Comparison of ENCODE assay signal across 1 cellular context in the genomic region with DNA sequence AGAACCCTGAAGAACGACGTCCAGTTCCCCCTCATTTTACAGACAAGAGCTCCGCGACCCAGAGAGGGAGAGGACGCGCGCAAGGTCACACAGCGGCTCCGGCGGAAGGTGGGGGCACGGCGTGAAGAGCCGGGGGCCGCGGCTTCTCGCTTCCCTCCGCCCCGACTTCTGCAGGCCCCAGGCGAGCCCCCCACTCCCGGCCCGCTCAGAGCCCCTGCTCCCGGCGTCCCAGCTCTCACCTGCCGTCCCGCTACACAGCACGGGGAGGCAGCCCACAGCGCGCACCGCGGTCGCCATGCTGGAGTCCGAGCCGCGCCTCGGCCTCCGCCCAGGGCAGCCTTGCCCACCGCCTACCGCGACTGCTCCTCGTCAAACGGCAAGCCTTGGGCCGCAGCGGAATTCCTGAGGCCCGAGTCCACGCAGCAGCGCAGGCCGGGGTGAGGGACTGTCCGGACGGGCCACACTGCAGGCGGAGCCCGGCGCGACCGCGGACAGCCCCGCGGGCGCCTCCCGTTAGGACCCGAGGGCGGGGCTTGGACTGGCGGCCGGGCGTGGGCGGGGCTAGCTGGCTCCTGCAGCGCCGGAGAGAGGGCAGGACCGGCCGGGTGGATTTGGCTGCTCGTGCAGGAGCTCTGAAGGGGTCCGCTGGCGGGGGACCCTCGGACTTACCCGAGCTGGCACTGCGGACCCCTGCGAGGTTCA.
TF ChIP-seq lines count a peak whose summit lies in the region.

A gene (minus strand): TSS at position 314 of the 702 bp plus-strand sequence. CDS start 17 bp downstream, at position 297.

TF ChIP-seq in HepG2, 621 proteins besides CTCF, POLR2A, EP300 and RAD21 (continued from another document and continues in another):
- TF ChIP-seq, protein P1, sequence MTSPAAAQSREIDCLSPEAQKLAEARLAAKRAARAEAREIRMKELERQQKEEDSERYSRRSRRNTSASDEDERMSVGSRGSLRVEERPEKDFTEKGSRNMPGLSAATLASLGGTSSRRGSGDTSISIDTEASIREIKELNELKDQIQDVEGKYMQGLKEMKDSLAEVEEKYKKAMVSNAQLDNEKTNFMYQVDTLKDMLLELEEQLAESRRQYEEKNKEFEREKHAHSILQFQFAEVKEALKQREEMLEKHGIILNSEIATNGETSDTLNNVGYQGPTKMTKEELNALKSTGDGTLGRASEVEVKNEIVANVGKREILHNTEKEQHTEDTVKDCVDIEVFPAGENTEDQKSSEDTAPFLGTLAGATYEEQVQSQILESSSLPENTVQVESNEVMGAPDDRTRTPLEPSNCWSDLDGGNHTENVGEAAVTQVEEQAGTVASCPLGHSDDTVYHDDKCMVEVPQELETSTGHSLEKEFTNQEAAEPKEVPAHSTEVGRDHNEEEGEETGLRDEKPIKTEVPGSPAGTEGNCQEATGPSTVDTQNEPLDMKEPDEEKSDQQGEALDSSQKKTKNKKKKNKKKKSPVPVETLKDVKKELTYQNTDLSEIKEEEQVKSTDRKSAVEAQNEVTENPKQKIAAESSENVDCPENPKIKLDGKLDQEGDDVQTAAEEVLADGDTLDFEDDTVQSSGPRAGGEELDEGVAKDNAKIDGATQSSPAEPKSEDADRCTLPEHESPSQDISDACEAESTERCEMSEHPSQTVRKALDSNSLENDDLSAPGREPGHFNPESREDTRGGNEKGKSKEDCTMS (CRISPR knock-in tag; conservative IDR thresholded peaks at IDR 0.05) = no peak
- TF ChIP-seq, protein P2, sequence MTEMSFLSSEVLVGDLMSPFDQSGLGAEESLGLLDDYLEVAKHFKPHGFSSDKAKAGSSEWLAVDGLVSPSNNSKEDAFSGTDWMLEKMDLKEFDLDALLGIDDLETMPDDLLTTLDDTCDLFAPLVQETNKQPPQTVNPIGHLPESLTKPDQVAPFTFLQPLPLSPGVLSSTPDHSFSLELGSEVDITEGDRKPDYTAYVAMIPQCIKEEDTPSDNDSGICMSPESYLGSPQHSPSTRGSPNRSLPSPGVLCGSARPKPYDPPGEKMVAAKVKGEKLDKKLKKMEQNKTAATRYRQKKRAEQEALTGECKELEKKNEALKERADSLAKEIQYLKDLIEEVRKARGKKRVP (CRISPR knock-in tag; IDR thresholded peaks at IDR 0.05) = peak in 1 of 2 experiments; percentile 44; a peak in 1 of 4 replicates
- TF ChIP-seq, protein P3, sequence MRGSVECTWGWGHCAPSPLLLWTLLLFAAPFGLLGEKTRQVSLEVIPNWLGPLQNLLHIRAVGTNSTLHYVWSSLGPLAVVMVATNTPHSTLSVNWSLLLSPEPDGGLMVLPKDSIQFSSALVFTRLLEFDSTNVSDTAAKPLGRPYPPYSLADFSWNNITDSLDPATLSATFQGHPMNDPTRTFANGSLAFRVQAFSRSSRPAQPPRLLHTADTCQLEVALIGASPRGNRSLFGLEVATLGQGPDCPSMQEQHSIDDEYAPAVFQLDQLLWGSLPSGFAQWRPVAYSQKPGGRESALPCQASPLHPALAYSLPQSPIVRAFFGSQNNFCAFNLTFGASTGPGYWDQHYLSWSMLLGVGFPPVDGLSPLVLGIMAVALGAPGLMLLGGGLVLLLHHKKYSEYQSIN (CRISPR knock-in tag; IDR thresholded peaks at IDR 0.05; ENCODE audit: borderline replicate concordance) = no peak
- TF ChIP-seq ZNF484 (CRISPR knock-in tag; IDR thresholded peaks at IDR 0.05; ENCODE audit: borderline replicate concordance, low read depth) = 0 out of 2 replicates have a peak, but pooled peaks have one; percentile 18
- peak; percentile 44; the same call in 1 of the 2 replicates for TF ChIP-seq RARA (CRISPR knock-in tag; IDR thresholded peaks at IDR 0.05)
- TF ChIP-seq ZBTB7B (CRISPR knock-in tag; IDR thresholded peaks at IDR 0.05) = peak; percentile 60; the same call in 1 of the 2 replicates
- TF ChIP-seq, protein P4, sequence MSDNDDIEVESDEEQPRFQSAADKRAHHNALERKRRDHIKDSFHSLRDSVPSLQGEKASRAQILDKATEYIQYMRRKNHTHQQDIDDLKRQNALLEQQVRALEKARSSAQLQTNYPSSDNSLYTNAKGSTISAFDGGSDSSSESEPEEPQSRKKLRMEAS (IDR thresholded peaks at IDR 0.05) = peak; percentile 94
- peak; percentile 12; the same call in 1 of the 2 replicates for TF ChIP-seq ZSCAN30 (CRISPR knock-in tag; IDR thresholded peaks at IDR 0.05)
- peak; percentile 98 for TF ChIP-seq KDM2A (CRISPR knock-in tag; IDR thresholded peaks at IDR 0.05; ENCODE audit: borderline replicate concordance, low read depth)
- TF ChIP-seq RBAK (CRISPR knock-in tag; IDR thresholded peaks at IDR 0.05) = no peak
- TF ChIP-seq, protein P5, sequence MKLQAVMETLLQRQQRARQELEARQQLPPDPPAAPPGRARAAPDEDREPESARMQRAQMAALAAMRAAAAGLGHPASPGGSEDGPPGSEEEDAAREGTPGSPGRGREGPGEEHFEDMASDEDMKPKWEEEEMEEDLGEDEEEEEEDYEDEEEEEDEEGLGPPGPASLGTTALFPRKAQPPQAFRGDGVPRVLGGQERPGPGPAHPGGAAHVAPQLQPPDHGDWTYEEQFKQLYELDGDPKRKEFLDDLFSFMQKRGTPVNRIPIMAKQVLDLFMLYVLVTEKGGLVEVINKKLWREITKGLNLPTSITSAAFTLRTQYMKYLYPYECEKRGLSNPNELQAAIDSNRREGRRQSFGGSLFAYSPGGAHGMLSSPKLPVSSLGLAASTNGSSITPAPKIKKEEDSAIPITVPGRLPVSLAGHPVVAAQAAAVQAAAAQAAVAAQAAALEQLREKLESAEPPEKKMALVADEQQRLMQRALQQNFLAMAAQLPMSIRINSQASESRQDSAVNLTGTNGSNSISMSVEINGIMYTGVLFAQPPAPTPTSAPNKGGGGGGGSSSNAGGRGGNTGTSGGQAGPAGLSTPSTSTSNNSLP (IDR thresholded peaks at IDR 0.05; ENCODE audit: low read depth, low read length) = no peak
- TF ChIP-seq FOXK1 (CRISPR knock-in tag; IDR thresholded peaks at IDR 0.05; ENCODE audit: borderline replicate concordance, low read depth) = no peak; the same call in 1 of the 2 replicates
- no peak for TF ChIP-seq ZNF121 (CRISPR knock-in tag; IDR thresholded peaks at IDR 0.05)
- TF ChIP-seq ZNF430 (CRISPR knock-in tag; IDR thresholded peaks at IDR 0.05) = 0 out of 2 replicates have a peak, but pooled peaks have one; percentile 41
- peak; percentile 95 for TF ChIP-seq MYC (CRISPR knock-in tag; IDR thresholded peaks at IDR 0.05; ENCODE audit: borderline replicate concordance)
- TF ChIP-seq ESRRA (CRISPR knock-in tag; IDR thresholded peaks at IDR 0.05; ENCODE audit: low read depth) = peak; percentile 89
- TF ChIP-seq ZNF460 (CRISPR knock-in tag; IDR thresholded peaks at IDR 0.05; ENCODE audit: borderline replicate concordance) = no peak; the same call in 1 of the 2 replicates
- TF ChIP-seq ATF7 (IDR thresholded peaks at IDR 0.05) = no peak
- peak; percentile 86 for TF ChIP-seq ATF7 (CRISPR knock-in tag; IDR thresholded peaks at IDR 0.05)
- no peak for TF ChIP-seq ZNF781 (CRISPR knock-in tag; IDR thresholded peaks at IDR 0.05; ENCODE audit: borderline replicate concordance, not compliant biosample characterization)
- TF ChIP-seq, protein P6, sequence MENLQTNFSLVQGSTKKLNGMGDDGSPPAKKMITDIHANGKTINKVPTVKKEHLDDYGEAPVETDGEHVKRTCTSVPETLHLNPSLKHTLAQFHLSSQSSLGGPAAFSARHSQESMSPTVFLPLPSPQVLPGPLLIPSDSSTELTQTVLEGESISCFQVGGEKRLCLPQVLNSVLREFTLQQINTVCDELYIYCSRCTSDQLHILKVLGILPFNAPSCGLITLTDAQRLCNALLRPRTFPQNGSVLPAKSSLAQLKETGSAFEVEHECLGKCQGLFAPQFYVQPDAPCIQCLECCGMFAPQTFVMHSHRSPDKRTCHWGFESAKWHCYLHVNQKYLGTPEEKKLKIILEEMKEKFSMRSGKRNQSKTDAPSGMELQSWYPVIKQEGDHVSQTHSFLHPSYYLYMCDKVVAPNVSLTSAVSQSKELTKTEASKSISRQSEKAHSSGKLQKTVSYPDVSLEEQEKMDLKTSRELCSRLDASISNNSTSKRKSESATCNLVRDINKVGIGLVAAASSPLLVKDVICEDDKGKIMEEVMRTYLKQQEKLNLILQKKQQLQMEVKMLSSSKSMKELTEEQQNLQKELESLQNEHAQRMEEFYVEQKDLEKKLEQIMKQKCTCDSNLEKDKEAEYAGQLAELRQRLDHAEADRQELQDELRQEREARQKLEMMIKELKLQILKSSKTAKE (CRISPR knock-in tag; IDR thresholded peaks at IDR 0.05; ENCODE audit: borderline replicate concordance) = no peak
- no peak for TF ChIP-seq MTA3 (CRISPR knock-in tag; IDR thresholded peaks at IDR 0.05)
- peak; percentile 56 for TF ChIP-seq PPARG (CRISPR knock-in tag; conservative IDR thresholded peaks at IDR 0.05)
- TF ChIP-seq CHCHD3 (CRISPR knock-in tag; IDR thresholded peaks at IDR 0.05) = peak; percentile 84; the same call in 1 of the 2 replicates
- TF ChIP-seq, protein P7, sequence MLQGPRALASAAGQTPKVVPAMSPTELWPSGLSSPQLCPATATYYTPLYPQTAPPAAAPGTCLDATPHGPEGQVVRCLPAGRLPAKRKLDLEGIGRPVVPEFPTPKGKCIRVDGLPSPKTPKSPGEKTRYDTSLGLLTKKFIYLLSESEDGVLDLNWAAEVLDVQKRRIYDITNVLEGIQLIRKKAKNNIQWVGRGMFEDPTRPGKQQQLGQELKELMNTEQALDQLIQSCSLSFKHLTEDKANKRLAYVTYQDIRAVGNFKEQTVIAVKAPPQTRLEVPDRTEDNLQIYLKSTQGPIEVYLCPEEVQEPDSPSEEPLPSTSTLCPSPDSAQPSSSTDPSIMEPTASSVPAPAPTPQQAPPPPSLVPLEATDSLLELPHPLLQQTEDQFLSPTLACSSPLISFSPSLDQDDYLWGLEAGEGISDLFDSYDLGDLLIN (CRISPR knock-in tag; IDR thresholded peaks at IDR 0.05; ENCODE audit: borderline replicate concordance) = no peak
- TF ChIP-seq ZNF891 (CRISPR knock-in tag; IDR thresholded peaks at IDR 0.05) = peak; percentile 77; the same call in 1 of the 2 replicates
- TF ChIP-seq, protein P8, sequence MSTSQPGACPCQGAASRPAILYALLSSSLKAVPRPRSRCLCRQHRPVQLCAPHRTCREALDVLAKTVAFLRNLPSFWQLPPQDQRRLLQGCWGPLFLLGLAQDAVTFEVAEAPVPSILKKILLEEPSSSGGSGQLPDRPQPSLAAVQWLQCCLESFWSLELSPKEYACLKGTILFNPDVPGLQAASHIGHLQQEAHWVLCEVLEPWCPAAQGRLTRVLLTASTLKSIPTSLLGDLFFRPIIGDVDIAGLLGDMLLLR (CRISPR knock-in tag; IDR thresholded peaks at IDR 0.05) = peak; percentile 71; the same call in 1 of the 2 replicates
- peak; percentile 89; the same call in 1 of the 2 replicates for TF ChIP-seq ZNF598 (CRISPR knock-in tag; IDR thresholded peaks at IDR 0.05; ENCODE audit: borderline replicate concordance)
- TF ChIP-seq RFXANK (CRISPR knock-in tag; IDR thresholded peaks at IDR 0.05) = 0 out of 2 replicates have a peak, but pooled peaks have one; percentile 70
- TF ChIP-seq TBP (CRISPR knock-in tag; IDR thresholded peaks at IDR 0.05) = no peak
- peak; percentile 97 for TF ChIP-seq IKZF4 (CRISPR knock-in tag; IDR thresholded peaks at IDR 0.05; ENCODE audit: borderline replicate concordance, low read depth, not compliant biosample characterization)
- peak; percentile 56; the same call in 1 of the 2 replicates for TF ChIP-seq DR1 (CRISPR knock-in tag; IDR thresholded peaks at IDR 0.05)
- no peak; the same call in 1 of the 2 replicates for TF ChIP-seq ZFP1 (CRISPR knock-in tag; IDR thresholded peaks at IDR 0.05)
- peak; percentile 85 for TF ChIP-seq RXRA (CRISPR knock-in tag; IDR thresholded peaks at IDR 0.05)
- 0 out of 2 replicates have a peak, but pooled peaks have one; percentile 62 for TF ChIP-seq KLF11 (CRISPR knock-in tag; IDR thresholded peaks at IDR 0.05)
- TF ChIP-seq, protein P9, sequence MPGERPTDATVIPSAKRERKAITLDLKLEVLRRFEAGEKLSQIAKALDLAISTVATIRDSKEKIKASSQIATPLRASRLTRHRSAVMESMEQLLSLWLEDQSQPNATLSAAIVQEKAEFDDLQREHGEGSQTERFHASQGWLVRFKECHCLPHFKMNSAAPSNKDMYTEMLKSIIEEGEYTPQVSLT (CRISPR knock-in tag; IDR thresholded peaks at IDR 0.05; ENCODE audit: borderline replicate concordance, low read depth) = no peak
- no peak; the same call in 1 of the 2 replicates for TF ChIP-seq ZNF432 (CRISPR knock-in tag; IDR thresholded peaks at IDR 0.05; ENCODE audit: borderline replicate concordance)
- TF ChIP-seq, protein P10, sequence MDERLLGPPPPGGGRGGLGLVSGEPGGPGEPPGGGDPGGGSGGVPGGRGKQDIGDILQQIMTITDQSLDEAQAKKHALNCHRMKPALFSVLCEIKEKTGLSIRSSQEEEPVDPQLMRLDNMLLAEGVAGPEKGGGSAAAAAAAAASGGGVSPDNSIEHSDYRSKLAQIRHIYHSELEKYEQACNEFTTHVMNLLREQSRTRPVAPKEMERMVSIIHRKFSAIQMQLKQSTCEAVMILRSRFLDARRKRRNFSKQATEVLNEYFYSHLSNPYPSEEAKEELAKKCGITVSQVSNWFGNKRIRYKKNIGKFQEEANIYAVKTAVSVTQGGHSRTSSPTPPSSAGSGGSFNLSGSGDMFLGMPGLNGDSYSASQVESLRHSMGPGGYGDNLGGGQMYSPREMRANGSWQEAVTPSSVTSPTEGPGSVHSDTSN (CRISPR knock-in tag; IDR thresholded peaks at IDR 0.05) = no peak
- TF ChIP-seq GATAD1 (CRISPR knock-in tag; IDR thresholded peaks at IDR 0.05) = peak; percentile 87
- no peak for TF ChIP-seq ZNF605 (CRISPR knock-in tag; IDR thresholded peaks at IDR 0.05)
- TF ChIP-seq, protein P11, sequence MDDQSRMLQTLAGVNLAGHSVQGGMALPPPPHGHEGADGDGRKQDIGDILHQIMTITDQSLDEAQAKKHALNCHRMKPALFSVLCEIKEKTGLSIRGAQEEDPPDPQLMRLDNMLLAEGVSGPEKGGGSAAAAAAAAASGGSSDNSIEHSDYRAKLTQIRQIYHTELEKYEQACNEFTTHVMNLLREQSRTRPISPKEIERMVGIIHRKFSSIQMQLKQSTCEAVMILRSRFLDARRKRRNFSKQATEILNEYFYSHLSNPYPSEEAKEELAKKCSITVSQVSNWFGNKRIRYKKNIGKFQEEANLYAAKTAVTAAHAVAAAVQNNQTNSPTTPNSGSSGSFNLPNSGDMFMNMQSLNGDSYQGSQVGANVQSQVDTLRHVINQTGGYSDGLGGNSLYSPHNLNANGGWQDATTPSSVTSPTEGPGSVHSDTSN (CRISPR knock-in tag; IDR thresholded peaks at IDR 0.05; ENCODE audit: borderline replicate concordance) = 0 out of 2 replicates have a peak, but pooled peaks have one; percentile 36
- TF ChIP-seq, protein P12, sequence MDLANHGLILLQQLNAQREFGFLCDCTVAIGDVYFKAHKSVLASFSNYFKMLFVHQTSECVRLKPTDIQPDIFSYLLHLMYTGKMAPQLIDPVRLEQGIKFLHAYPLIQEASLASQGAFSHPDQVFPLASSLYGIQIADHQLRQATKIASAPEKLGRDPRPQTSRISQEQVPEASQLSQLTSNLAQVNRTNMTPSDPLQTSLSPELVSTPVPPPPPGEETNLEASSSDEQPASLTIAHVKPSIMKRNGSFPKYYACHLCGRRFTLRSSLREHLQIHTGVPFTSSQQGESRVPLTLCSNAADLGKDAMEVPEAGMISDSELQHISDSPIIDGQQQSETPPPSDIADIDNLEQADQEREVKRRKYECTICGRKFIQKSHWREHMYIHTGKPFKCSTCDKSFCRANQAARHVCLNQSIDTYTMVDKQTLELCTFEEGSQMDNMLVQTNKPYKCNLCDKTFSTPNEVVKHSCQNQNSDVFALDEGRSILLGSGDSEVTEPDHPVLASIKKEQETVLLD (CRISPR knock-in tag; IDR thresholded peaks at IDR 0.05; ENCODE audit: low read depth) = peak; percentile 65
- TF ChIP-seq MIXL1 (CRISPR knock-in tag; IDR thresholded peaks at IDR 0.05) = no peak
- TF ChIP-seq DNMT1 (CRISPR knock-in tag; IDR thresholded peaks at IDR 0.05) = peak; percentile 91
- no peak for TF ChIP-seq PCBP2 (optimal IDR thresholded peaks at IDR 0.05; ENCODE audit: low read depth, low read length, poor library complexity, severe bottlenecking)
